ENCODE assay signal across 8 cellular contexts in the genomic region with DNA sequence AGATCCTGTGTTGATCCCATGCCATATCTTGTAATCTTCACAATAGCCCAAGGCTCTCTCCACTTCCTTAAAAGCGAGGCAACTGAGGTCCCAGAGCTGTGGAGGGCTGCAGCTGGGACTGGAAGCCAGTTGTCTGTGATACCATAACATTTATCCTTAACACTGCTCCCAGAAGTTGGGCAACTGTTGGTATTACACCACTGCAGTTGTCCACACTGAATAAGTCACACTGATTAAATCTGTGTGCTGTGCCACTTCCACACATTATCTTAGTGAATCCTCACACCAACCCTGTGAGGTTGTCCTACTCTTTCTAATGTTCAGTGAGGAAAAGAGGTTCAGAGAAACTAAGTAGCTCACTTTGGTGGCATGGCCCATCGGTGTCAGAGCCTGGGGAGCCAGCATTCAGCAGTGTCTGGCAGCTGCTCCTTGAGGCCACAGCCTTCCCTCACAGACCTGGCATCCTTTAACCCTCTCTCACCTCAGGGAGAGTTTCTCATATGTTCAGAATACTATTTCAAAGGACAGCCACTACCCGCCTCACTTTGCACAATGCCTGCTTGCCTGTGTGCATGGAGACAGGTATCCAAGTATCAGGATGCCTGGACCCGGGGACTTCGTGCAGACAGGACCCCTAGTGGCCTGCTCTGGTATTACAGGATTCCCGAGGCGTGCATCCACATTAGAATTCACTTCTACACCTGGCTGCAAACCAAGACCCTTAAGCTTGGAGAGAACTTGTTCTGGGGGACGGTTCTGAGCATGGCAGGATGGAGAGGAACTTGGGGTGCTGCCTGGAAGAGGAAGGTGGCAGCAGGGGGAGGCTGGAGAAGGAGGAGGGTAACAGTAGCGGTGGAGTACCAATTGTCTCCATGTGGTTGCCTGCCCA.
A peak's percentile ranks its signal among the peaks of the same experiment; 100 is the strongest.
DNase-seq lines count a peak whose midpoint lies in the region; ATAC-seq and TF ChIP-seq lines count a peak whose summit lies in the region.

No MANE protein-coding gene starts in this region.

- intact Hi-C loops in activated CD4-positive, alpha-beta T cell treated with anti-CD3 and anti-CD28 coated beads for 36 hours (cut with DNase I, micrococcal nuclease), result loop anchor here (1.0 to 5.0 kb wide), 2 partner anchors 290 to 291 kb away; partner anchors contain the start of gene GRIK4 (in 2 of the 2)
- intact Hi-C loops in dorsolateral prefrontal cortex (cut with DNase I), result loop anchor here (1.0 to 10.0 kb wide), 5 partner anchors 115 to 291 kb away; partner anchors contain the start of gene GRIK4 (in 2 of the 2)

- H3K4me3 Mint-ChIP-seq in activated CD4-positive, alpha-beta T cell treated with anti-CD3 and anti-CD28 coated beads for 36 hours, result no peak overlapping the region

- H3K4me3 ChIP-seq in dorsolateral prefrontal cortex, result no peak overlapping the region

- no peak overlapping the region for H3K27ac ChIP-seq in dorsolateral prefrontal cortex

- H3K27ac Mint-ChIP-seq in activated CD4-positive, alpha-beta T cell treated with anti-CD3 and anti-CD28 coated beads for 36 hours, result no peak overlapping the region

- DNase-seq in activated CD4-positive, alpha-beta T cell treated with anti-CD3 and anti-CD28 coated beads for 24 hours (ENCODE audit: low read depth in 2 of 2), result peak; percentile 23 to 28
- no peak for DNase-seq in activated CD4-positive, alpha-beta T cell treated with anti-CD3 and anti-CD28 coated beads for 1 hour
- peak; percentile 23 for DNase-seq in NCI-H128 (lab: John Stamatoyannopoulos, UW; ENCODE audit: unreplicated experiment)
- peak; percentile 68 for DNase-seq in activated CD4-positive, alpha-beta T cell treated with anti-CD3 and anti-CD28 coated beads for 36 hours
- peak; percentile 52 to 83 (median 72) for DNase-seq in dorsolateral prefrontal cortex
- peak; percentile 69 for DNase-seq in medulla oblongata (ENCODE audit: extremely low spot score)
- peak; percentile 15 for DNase-seq in stimulated activated CD8-positive, alpha-beta memory T cell treated with anti-CD3 and anti-CD28 coated beads, Interleukin-4, amount 100 ng/mL, for 24 hours (ENCODE audit: low read depth)

- H3K27me3 ChIP-seq in dorsolateral prefrontal cortex, result no peaks in the 10 kb centered on the region

- H3K27me3 Mint-ChIP-seq in activated CD4-positive, alpha-beta T cell treated with anti-CD3 and anti-CD28 coated beads for 36 hours, result peaks cover 11% of the 10 kb centered on the region

- ATAC-seq in activated CD4-positive, alpha-beta T cell treated with anti-CD3 and anti-CD28 coated beads for 36 hours, result peak; percentile 36
- no peak for ATAC-seq in GM21367 (IDR thresholded peaks at IDR 0.05; ENCODE audit: unreplicated experiment)

- CTCF ChIA-PET in activated CD4-positive, alpha-beta T cell treated with anti-CD3 and anti-CD28 coated beads for 36 hours (lab: Charles Lee), result interaction anchor here (0.6 to 2.1 kb wide), 13 partner anchors 8 to 190 kb away, joined by 3 to 6 read pairs (median 4); no protein-coding TSS in a partner anchor

- peak; percentile 77 to 96 (median 89) for TF ChIP-seq CTCF in dorsolateral prefrontal cortex (IDR thresholded peaks at IDR 0.05 in 54 of 56, conservative IDR thresholded peaks at IDR 0.05 in 2 of 56; ENCODE audit: low read depth in 1 of 56, partially characterized antibody in 56 of 56)

- no peaks in the 10 kb centered on the region for H3K9me3 Mint-ChIP-seq in activated CD4-positive, alpha-beta T cell treated with anti-CD3 and anti-CD28 coated beads for 36 hours (ENCODE audit: low read depth)

- H3K4me1 Mint-ChIP-seq in activated CD4-positive, alpha-beta T cell treated with anti-CD3 and anti-CD28 coated beads for 36 hours, result no peaks in the 10 kb centered on the region

- H3K36me3 Mint-ChIP-seq in activated CD4-positive, alpha-beta T cell treated with anti-CD3 and anti-CD28 coated beads for 36 hours (ENCODE audit: low read depth), result no peaks in the 10 kb centered on the region

- POLR2A ChIA-PET in activated CD4-positive, alpha-beta T cell treated with anti-CD3 and anti-CD28 coated beads for 36 hours (lab: Charles Lee), result no interaction called here
